Comparison of ENCODE assay signal across 8 cellular contexts in the genomic region with DNA sequence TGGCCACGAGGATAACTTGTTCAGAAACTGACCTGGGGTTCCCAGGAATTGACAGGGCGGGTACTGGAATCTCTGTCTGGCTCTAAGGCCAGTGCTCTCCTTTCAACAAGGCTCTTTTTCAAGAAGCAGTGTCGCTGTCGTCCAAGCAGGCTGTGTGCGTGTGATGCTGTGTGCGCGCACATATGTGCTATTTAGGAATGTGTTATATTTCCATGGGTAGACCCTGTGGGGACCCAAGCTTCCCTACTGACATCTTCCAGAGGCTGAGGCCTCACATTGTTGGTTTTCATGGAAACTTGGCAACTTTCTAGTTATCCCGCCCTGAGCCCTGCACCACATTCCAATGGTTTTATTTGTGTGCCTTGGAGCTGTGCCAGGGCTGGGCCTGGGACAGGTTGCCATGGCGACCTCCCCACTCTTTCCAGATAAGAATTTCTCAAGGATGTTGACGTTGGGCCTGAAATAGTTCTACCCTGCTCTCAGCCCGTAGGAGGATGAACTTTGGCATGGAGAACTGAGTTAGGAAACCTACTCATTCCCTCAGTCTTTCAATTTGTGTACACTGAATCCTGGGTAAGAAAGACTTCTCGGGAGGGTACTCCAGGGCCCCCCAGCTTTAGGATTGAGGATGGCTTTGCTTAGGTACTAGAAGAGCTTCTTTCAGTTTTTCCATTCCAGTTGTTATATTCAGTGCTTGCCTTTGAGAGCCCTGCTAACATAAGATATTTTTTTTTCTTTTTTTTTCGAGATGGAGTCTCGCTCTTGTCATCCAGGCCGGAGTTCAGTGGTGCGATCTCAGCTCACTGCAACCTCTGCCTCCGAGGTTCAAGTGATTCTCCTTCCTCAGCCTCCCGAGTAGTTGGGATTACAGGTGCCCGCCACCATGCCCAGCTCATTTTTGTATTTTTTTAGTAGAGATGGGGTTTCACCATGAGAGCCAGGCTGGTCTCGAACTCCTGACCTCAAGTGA. TPM values are rescaled to one million over a fixed set of nuclear protein-coding genes. Genes with fewer than 3 reads are reported as not detected.
DNase-seq lines count a peak whose midpoint lies in the region; ATAC-seq and TF ChIP-seq lines count a peak whose summit lies in the region.

No MANE protein-coding gene starts in this region.

- H3K4me3 ChIP-seq in ascending aorta = peak overlapping the region in 1 of 2 donors; percentile 34

- H3K27ac ChIP-seq in ascending aorta = peak overlapping the region; percentile 89 to 91

- H3K27me3 ChIP-seq in ascending aorta = no peaks in the 10 kb centered on the region

- no peaks in the 10 kb centered on the region for H3K9me3 ChIP-seq in ascending aorta

- H3K4me3 Mint-ChIP-seq in activated CD4-positive, alpha-beta memory T cell treated with anti-CD3 and anti-CD28 coated beads, Interleukin-2, amount 10 ng/mL, durations not matched to agents 7 days and 5 days = no peak overlapping the region

- H3K27me3 Mint-ChIP-seq in activated CD4-positive, alpha-beta memory T cell treated with anti-CD3 and anti-CD28 coated beads, Interleukin-2, amount 10 ng/mL, durations not matched to agents 7 days and 5 days = peaks cover 12% of the 10 kb centered on the region

- ATAC-seq in left ventricle myocardium superior (peak; percentile 85), HG02870 (IDR thresholded peaks at IDR 0.05; ENCODE audit: unreplicated experiment) (no peak)

- H3K27ac Mint-ChIP-seq in activated CD4-positive, alpha-beta memory T cell treated with anti-CD3 and anti-CD28 coated beads, Interleukin-2, amount 10 ng/mL, durations not matched to agents 7 days and 5 days = no peak overlapping the region

- H3K36me3 ChIP-seq in ascending aorta = no peaks in the 10 kb centered on the region

- POLR2A ChIA-PET in activated CD4-positive, alpha-beta memory T cell treated with anti-CD3 and anti-CD28 coated beads, Interleukin-2, amount 10 ng/mL, durations not matched to agents 7 days and 5 days (lab: Charles Lee) = no interaction called here

- H3K4me1 ChIP-seq in ascending aorta = peaks cover 30 to 80% of the 10 kb centered on the region in 2 donors

- H3K9me3 Mint-ChIP-seq in activated CD4-positive, alpha-beta memory T cell treated with anti-CD3 and anti-CD28 coated beads, Interleukin-2, amount 10 ng/mL, durations not matched to agents 7 days and 5 days = no peaks in the 10 kb centered on the region

- DNase-seq in HT1080 (ENCODE audit: low read depth) = peak; percentile 97
- peak; percentile 83 to 99 for DNase-seq in ascending aorta (ENCODE audit: low spot score in 2 of 2)
- peak; percentile 96 for DNase-seq in left ventricle myocardium superior
- DNase-seq in putamen (ENCODE audit: low spot score) = peak; percentile 77
- no peak for DNase-seq in GM19238 (ENCODE audit: insufficient read length, low spot score)
- no peak for DNase-seq in GDM1 (lab: John Stamatoyannopoulos, UW)
- DNase-seq in activated CD4-positive, alpha-beta memory T cell treated with anti-CD3 and anti-CD28 coated beads, Interleukin-2, amount 10 ng/mL, durations not matched to agents 7 days and 5 days = no peak

- no peak for TF ChIP-seq CTCF in ascending aorta (IDR thresholded peaks at IDR 0.05)

- no peaks in the 10 kb centered on the region for H3K36me3 Mint-ChIP-seq in activated CD4-positive, alpha-beta memory T cell treated with anti-CD3 and anti-CD28 coated beads, Interleukin-2, amount 10 ng/mL, durations not matched to agents 7 days and 5 days (ENCODE audit: low read depth)

- intact Hi-C loops in ascending aorta (cut with DNase I) (loop anchor here (1.0 to 10.0 kb wide), 2 partner anchors 16 to 454 kb away; no protein-coding TSS in a partner anchor), left ventricle myocardium superior (cut with micrococcal nuclease) (no loop called here)

- CTCF ChIA-PET in activated CD4-positive, alpha-beta memory T cell treated with anti-CD3 and anti-CD28 coated beads, Interleukin-2, amount 10 ng/mL, durations not matched to agents 7 days and 5 days (lab: Charles Lee) = no interaction called here

- H3K4me1 Mint-ChIP-seq in activated CD4-positive, alpha-beta memory T cell treated with anti-CD3 and anti-CD28 coated beads, Interleukin-2, amount 10 ng/mL, durations not matched to agents 7 days and 5 days = no peaks in the 10 kb centered on the region

RNA-seq across cellular contexts. Expression of gene SRSF10, which starts 38.8 kb away (rescaled TPM):
- 85.7 and 113 TPM in 2 replicates for total RNA-seq in HT1080 (2014; rRNA removed; shearing (Covaris generic))
- 87.2 and 108 TPM in 2 replicates for polyA plus RNA-seq in HT1080 (2015; cell fraction: cytosol; rRNA removed)
- 196 and 217 TPM in 2 replicates for polyA plus RNA-seq in HT1080 (2015; cell fraction: nucleus; rRNA removed)
- total RNA-seq in ascending aorta (80.6 TPM), left ventricle myocardium superior (57.6 TPM)
- total RNA-seq in activated CD4-positive, alpha-beta memory T cell treated with anti-CD3 and anti-CD28 coated beads, Interleukin-2, amount 10 ng/mL, durations not matched to agents 7 days and 5 days = 100 to 1,000 TPM; 191 to 192 TPM

RNA-seq across cellular contexts. Expression of gene PNRC2, which starts 59.3 kb away (rescaled TPM):
- 65.5 and 326 TPM in 2 replicates for total RNA-seq in HT1080 (2014; rRNA removed; shearing (Covaris generic))
- polyA plus RNA-seq in HT1080 (2015; cell fraction: cytosol; rRNA removed) = 87.1 and 100 TPM in 2 replicates
- polyA plus RNA-seq in HT1080 (2015; cell fraction: nucleus; rRNA removed) = 90.1 and 90.4 TPM in 2 replicates
- 62.7 TPM for total RNA-seq in ascending aorta
- total RNA-seq in left ventricle myocardium superior = 81.9 TPM
- 100 to 1,000 TPM; 153 to 158 TPM for total RNA-seq in activated CD4-positive, alpha-beta memory T cell treated with anti-CD3 and anti-CD28 coated beads, Interleukin-2, amount 10 ng/mL, durations not matched to agents 7 days and 5 days

Comparison
In these comparisons a context has a peak if more than half of its experiments do, and no peak if none do; other contexts are left out.
1. DNase-seq: peak in HT1080 (single experiment), ascending aorta (2 of 2), left ventricle myocardium superior (single experiment) and putamen (single experiment); none in GM19238 (single experiment), GDM1 (single experiment) and activated CD4-positive, alpha-beta memory T cell treated with anti-CD3 and anti-CD28 coated beads, Interleukin-2, amount 10 ng/mL, durations not matched to agents 7 days and 5 days (single experiment).